In genomic region chr20:47142782-47143170, GRCh38 we compare ENCODE assay signal across 24 cellular contexts.
"Had no signal": no experiment of that assay in that cellular context is flagged by ENCODE, and none has a peak within 500 bp of the region (broad histone marks: within the 10 kb centered on the region; RNA-seq: fewer than 3 reads in every experiment).

No MANE protein-coding gene starts in this region.

- H3K27me3 Mint-ChIP-seq: activated CD8-positive, alpha-beta T cell treated with anti-CD3 and anti-CD28 coated beads for 36 hours had no signal

- ATAC-seq: activated CD8-positive, alpha-beta memory T cell treated with anti-CD3 and anti-CD28 coated beads, Interleukin-2, amount 10 ng/mL, durations not matched to agents 7 days and 5 days; activated CD8-positive, alpha-beta T cell treated with anti-CD3 and anti-CD28 coated beads for 36 hours; activated naive CD4-positive, alpha-beta T cell treated with anti-CD3 and anti-CD28 coated beads, Interleukin-2, amount 50 U/mL, for 72 hours; esophagus mucosa; gastrocnemius medialis; left lung had no signal

- H3K27ac Mint-ChIP-seq: activated CD4-positive, alpha-beta T cell treated with anti-CD3 and anti-CD28 coated beads, Interleukin-2, amount 10 ng/mL, durations not matched to agents 7 days and 5 days; activated CD8-positive, alpha-beta memory T cell treated with anti-CD3 and anti-CD28 coated beads, Interleukin-2, amount 10 ng/mL, durations not matched to agents 7 days and 5 days; activated CD8-positive, alpha-beta T cell treated with anti-CD3 and anti-CD28 coated beads for 36 hours; activated naive CD4-positive, alpha-beta T cell treated with anti-CD3 and anti-CD28 coated beads, Interleukin-2, amount 50 U/mL, for 72 hours; nephron progenitor cell had no signal

- H3K36me3 ChIP-seq: brain microvascular endothelial cell, gastrocnemius medialis, left lung, sigmoid colon, thoracic aorta, upper lobe of left lung had no signal

- H3K27me3 ChIP-seq: brain microvascular endothelial cell, gastrocnemius medialis, left lung, sigmoid colon, upper lobe of left lung had no signal

- H3K36me3 Mint-ChIP-seq: activated CD8-positive, alpha-beta memory T cell treated with anti-CD3 and anti-CD28 coated beads, Interleukin-2, amount 10 ng/mL, durations not matched to agents 7 days and 5 days; activated naive CD4-positive, alpha-beta T cell treated with anti-CD3 and anti-CD28 coated beads, Interleukin-2, amount 50 U/mL, for 72 hours had no signal

- H3K4me1 ChIP-seq: gastrocnemius medialis, sigmoid colon, upper lobe of left lung had no signal

- H3K27ac ChIP-seq: brain microvascular endothelial cell, gastrocnemius medialis, sigmoid colon, WERI-Rb-1 had no signal

- H3K9me3 Mint-ChIP-seq: activated CD4-positive, alpha-beta T cell treated with anti-CD3 and anti-CD28 coated beads, Interleukin-2, amount 10 ng/mL, durations not matched to agents 7 days and 5 days; activated CD8-positive, alpha-beta T cell treated with anti-CD3 and anti-CD28 coated beads for 36 hours had no signal

- H3K9me3 ChIP-seq: gastrocnemius medialis, thoracic aorta had no signal

- DNase-seq: activated CD4-positive, alpha-beta T cell treated with anti-CD3 and anti-CD28 coated beads, Interleukin-2, amount 10 ng/mL, durations not matched to agents 7 days and 5 days; activated CD4-positive, CD25-positive, alpha-beta regulatory T cell treated with anti-CD3 and anti-CD28 coated beads, Interleukin-2, amount 50 U/mL, for 72 hours; activated CD8-positive, alpha-beta memory T cell treated with anti-CD3 and anti-CD28 coated beads, Interleukin-2, amount 10 ng/mL, durations not matched to agents 7 days and 5 days; activated CD8-positive, alpha-beta T cell treated with anti-CD3 and anti-CD28 coated beads for 36 hours; activated gamma-delta T cell; activated T-cell treated with anti-CD3 and anti-CD28 coated beads for 4 hours; aorta; brain microvascular endothelial cell; central memory CD4-positive, alpha-beta T cell; effector memory CD4-positive, alpha-beta T cell; gastrocnemius medialis; kidney; left lung; nephron progenitor cell; nucleus accumbens; sigmoid colon; stimulated activated CD4-positive, alpha-beta T cell treated with anti-CD3 and anti-CD28 coated beads, Interleukin-4, amount 100 ng/mL, for 1 hour; stimulated activated naive CD4-positive, alpha-beta T cell treated with Interleukin-2 at 50 U/mL for 16 hours; T-helper 1 cell; upper lobe of left lung; WERI-Rb-1 had no signal

- H3K4me1 Mint-ChIP-seq: activated CD4-positive, alpha-beta T cell treated with anti-CD3 and anti-CD28 coated beads, Interleukin-2, amount 10 ng/mL, durations not matched to agents 7 days and 5 days; activated CD8-positive, alpha-beta memory T cell treated with anti-CD3 and anti-CD28 coated beads, Interleukin-2, amount 10 ng/mL, durations not matched to agents 7 days and 5 days had no signal

- H3K4me3 Mint-ChIP-seq: activated CD4-positive, alpha-beta T cell treated with anti-CD3 and anti-CD28 coated beads, Interleukin-2, amount 10 ng/mL, durations not matched to agents 7 days and 5 days; activated CD8-positive, alpha-beta memory T cell treated with anti-CD3 and anti-CD28 coated beads, Interleukin-2, amount 10 ng/mL, durations not matched to agents 7 days and 5 days; activated CD8-positive, alpha-beta T cell treated with anti-CD3 and anti-CD28 coated beads for 36 hours; nephron progenitor cell had no signal

- H3K4me3 ChIP-seq: gastrocnemius medialis, left lung, sigmoid colon, thoracic aorta, upper lobe of left lung had no signal
